Comparison of ENCODE assay signal across 1 cellular context in genomic region chr13:51613535-51613934, GRCh38.
TF ChIP-seq lines count a peak whose summit lies in the region.

No MANE protein-coding gene starts in this region.

TF ChIP-seq in HepG2, 621 proteins besides CTCF, POLR2A, EP300 and RAD21:
- TF ChIP-seq, protein P1, sequence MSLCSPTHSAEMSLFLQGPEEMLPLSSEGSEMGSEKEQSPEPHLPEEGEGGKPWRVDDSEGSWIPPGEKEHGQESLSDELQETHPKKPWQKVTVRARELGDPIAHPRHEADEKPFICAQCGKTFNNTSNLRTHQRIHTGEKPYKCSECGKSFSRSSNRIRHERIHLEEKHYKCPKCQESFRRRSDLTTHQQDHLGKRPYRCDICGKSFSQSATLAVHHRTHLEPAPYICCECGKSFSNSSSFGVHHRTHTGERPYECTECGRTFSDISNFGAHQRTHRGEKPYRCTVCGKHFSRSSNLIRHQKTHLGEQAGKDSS (CRISPR knock-in tag; IDR thresholded peaks at IDR 0.05; ENCODE audit: borderline replicate concordance, low read depth) = no peak
- TF ChIP-seq ZFP62 (CRISPR knock-in tag; IDR thresholded peaks at IDR 0.05) (no peak), ZNF33B (CRISPR knock-in tag; IDR thresholded peaks at IDR 0.05) (no peak), KLF16 (CRISPR knock-in tag; IDR thresholded peaks at IDR 0.05) (no peak), ZNF296 (CRISPR knock-in tag; conservative IDR thresholded peaks at IDR 0.05) (no peak), LBX2 (CRISPR knock-in tag; IDR thresholded peaks at IDR 0.05; ENCODE audit: borderline replicate concordance) (no peak), ZNF101 (CRISPR knock-in tag; IDR thresholded peaks at IDR 0.05; ENCODE audit: borderline replicate concordance, low read depth) (no peak), ZNF546 (CRISPR knock-in tag; conservative IDR thresholded peaks at IDR 0.05) (no peak)
- TF ChIP-seq, protein P2, sequence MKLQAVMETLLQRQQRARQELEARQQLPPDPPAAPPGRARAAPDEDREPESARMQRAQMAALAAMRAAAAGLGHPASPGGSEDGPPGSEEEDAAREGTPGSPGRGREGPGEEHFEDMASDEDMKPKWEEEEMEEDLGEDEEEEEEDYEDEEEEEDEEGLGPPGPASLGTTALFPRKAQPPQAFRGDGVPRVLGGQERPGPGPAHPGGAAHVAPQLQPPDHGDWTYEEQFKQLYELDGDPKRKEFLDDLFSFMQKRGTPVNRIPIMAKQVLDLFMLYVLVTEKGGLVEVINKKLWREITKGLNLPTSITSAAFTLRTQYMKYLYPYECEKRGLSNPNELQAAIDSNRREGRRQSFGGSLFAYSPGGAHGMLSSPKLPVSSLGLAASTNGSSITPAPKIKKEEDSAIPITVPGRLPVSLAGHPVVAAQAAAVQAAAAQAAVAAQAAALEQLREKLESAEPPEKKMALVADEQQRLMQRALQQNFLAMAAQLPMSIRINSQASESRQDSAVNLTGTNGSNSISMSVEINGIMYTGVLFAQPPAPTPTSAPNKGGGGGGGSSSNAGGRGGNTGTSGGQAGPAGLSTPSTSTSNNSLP (IDR thresholded peaks at IDR 0.05; ENCODE audit: low read depth, low read length) = no peak
- TF ChIP-seq, protein P3, sequence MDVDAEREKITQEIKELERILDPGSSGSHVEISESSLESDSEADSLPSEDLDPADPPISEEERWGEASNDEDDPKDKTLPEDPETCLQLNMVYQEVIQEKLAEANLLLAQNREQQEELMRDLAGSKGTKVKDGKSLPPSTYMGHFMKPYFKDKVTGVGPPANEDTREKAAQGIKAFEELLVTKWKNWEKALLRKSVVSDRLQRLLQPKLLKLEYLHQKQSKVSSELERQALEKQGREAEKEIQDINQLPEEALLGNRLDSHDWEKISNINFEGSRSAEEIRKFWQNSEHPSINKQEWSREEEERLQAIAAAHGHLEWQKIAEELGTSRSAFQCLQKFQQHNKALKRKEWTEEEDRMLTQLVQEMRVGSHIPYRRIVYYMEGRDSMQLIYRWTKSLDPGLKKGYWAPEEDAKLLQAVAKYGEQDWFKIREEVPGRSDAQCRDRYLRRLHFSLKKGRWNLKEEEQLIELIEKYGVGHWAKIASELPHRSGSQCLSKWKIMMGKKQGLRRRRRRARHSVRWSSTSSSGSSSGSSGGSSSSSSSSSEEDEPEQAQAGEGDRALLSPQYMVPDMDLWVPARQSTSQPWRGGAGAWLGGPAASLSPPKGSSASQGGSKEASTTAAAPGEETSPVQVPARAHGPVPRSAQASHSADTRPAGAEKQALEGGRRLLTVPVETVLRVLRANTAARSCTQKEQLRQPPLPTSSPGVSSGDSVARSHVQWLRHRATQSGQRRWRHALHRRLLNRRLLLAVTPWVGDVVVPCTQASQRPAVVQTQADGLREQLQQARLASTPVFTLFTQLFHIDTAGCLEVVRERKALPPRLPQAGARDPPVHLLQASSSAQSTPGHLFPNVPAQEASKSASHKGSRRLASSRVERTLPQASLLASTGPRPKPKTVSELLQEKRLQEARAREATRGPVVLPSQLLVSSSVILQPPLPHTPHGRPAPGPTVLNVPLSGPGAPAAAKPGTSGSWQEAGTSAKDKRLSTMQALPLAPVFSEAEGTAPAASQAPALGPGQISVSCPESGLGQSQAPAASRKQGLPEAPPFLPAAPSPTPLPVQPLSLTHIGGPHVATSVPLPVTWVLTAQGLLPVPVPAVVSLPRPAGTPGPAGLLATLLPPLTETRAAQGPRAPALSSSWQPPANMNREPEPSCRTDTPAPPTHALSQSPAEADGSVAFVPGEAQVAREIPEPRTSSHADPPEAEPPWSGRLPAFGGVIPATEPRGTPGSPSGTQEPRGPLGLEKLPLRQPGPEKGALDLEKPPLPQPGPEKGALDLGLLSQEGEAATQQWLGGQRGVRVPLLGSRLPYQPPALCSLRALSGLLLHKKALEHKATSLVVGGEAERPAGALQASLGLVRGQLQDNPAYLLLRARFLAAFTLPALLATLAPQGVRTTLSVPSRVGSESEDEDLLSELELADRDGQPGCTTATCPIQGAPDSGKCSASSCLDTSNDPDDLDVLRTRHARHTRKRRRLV (CRISPR knock-in tag; IDR thresholded peaks at IDR 0.05) = no peak
